In the genomic region with DNA sequence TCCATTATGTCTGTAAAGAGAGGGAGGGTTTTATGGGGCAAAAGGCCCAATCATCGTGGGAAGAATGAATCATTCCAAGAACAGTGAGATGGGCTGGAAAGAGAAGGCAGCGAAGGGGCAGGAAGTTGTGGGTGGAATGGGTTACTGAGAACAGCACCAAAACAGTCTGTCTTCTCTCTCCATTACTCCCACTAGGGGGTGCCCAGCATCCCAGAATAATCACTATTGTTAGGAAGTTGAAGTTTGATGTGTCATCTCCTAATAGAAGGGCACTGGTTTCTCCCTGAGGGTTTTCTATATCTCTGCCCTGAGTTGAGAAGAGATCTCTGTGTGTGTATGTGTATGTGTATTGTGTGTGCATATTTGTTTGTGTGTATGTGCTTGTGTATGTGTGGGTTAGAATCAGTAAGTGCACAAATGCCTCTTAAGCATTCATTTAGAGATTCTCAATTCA, we compare ENCODE assay signal across 7 cellular contexts.
DNase-seq lines count a peak whose midpoint lies in the region; ATAC-seq and TF ChIP-seq lines count a peak whose summit lies in the region.

No MANE protein-coding gene starts in this region.

- 7% methylated on average over 2 of the region's 2 CpGs for WGBS in mammary epithelial cell (ENCODE audit: low coverage, missing lambda C conversion rate)
- WGBS in liver: 36% methylated on average over 2 of the region's 2 CpGs

- no peaks in the 10 kb centered on the region for H4K20me1 ChIP-seq in mammary epithelial cell (ENCODE audit: insufficient read depth, low read length)

- BruUV-seq in mammary epithelial cell (replicated peaks; lab: Mats Ljungman, UMichigan): no TSS peak

- H3K27me3 ChIP-seq in mammary epithelial cell (ENCODE audit: insufficient read depth, low read length) (no peaks in the 10 kb centered on the region), liver (ENCODE audit: control insufficient read depth in 4 of 4, insufficient read depth in 4 of 4, low read length in 3 of 4) (no peaks in the 10 kb centered on the region)

- H3K9me3 ChIP-seq in mammary epithelial cell (replicated peaks; ENCODE audit: insufficient read depth, low read length): no peaks in the 10 kb centered on the region
- no peaks in the 10 kb centered on the region for H3K9me3 ChIP-seq in liver (ENCODE audit: control insufficient read depth in 4 of 4, low read length in 3 of 4)

- peak overlapping the region; percentile 47 for H2AFZ ChIP-seq in mammary epithelial cell (ENCODE audit: low read depth, low read length)

- peak; percentile 79 to 83 for TF ChIP-seq CTCF in mammary epithelial cell (conservative IDR thresholded peaks at IDR 0.05 in 1 of 2, IDR thresholded peaks at IDR 0.05 in 1 of 2; ENCODE audit: extremely low read depth in 1 of 2, insufficient read depth in 1 of 2, low read depth in 1 of 2, low read length in 2 of 2)
- TF ChIP-seq CTCF in liver (IDR thresholded peaks at IDR 0.05; ENCODE audit: low read depth, low read length, missing input control): peak; percentile 62

- no peak overlapping the region for H3K9ac ChIP-seq in mammary epithelial cell (ENCODE audit: insufficient read depth, low read length)
- H3K9ac ChIP-seq in liver (ENCODE audit: low read depth in 1 of 2, low read length in 2 of 2): no peak overlapping the region

- H3K79me2 ChIP-seq in mammary epithelial cell (ENCODE audit: insufficient read depth, low read length): no peaks in the 10 kb centered on the region

- no peak overlapping the region for H3K4me3 ChIP-seq in mammary epithelial cell (replicated peaks in 1 of 3; ENCODE audit: insufficient read depth in 1 of 3, low read depth in 2 of 3, low read length in 3 of 3)
- H3K4me3 ChIP-seq in liver (ENCODE audit: low read depth in 1 of 3, low read length in 3 of 3): no peak overlapping the region

- no peak overlapping the region for H3K4me2 ChIP-seq in mammary epithelial cell (ENCODE audit: insufficient read depth, low read depth, low read length)

- dilution Hi-C loops in mammary epithelial cell (cut with HindIII; ENCODE audit: low sequenced_read_pairs): no loop called here

- peaks cover 11% of the 10 kb centered on the region for H3K4me1 ChIP-seq in mammary epithelial cell (ENCODE audit: insufficient read depth, low read length)
- peaks cover 9 to 50% (median 42%) of the 10 kb centered on the region in 4 donors for H3K4me1 ChIP-seq in liver (ENCODE audit: control insufficient read depth in 4 of 4, insufficient read depth in 4 of 4, low read length in 3 of 4)

- TF ChIP-seq RAD21 in liver (IDR thresholded peaks at IDR 0.05): peak; percentile 86 to 88

- peak overlapping the region; percentile 31 for H3K27ac ChIP-seq in mammary epithelial cell (ENCODE audit: insufficient read depth, low read depth, low read length)
- peak overlapping the region; percentile 58 for H3K27ac ChIP-seq in liver (ENCODE audit: low read depth in 1 of 2, low read length in 2 of 2)

- peak; percentile 94 for ATAC-seq in GM21423 (IDR thresholded peaks at IDR 0.05; ENCODE audit: unreplicated experiment)

- CTCF ChIA-PET in mammary epithelial cell (lab: Charles Lee; ENCODE audit: low non-redundant PET): no interaction called here

- DNase-seq in GM04504 (ENCODE audit: low read depth) (peak; percentile 89), HS-27A (ENCODE audit: low read depth) (peak; percentile 77), SKM-1 (lab: John Stamatoyannopoulos, UW; ENCODE audit: unreplicated experiment) (peak; percentile 58), mammary epithelial cell (peak; percentile 95)
- peak; percentile 13 for DNase-seq in stimulated activated CD8-positive, alpha-beta memory T cell treated with anti-CD3 and anti-CD28 coated beads, Interleukin-15, amount 100 ng/mL, for 24 hours (ENCODE audit: low read depth)

- H3K36me3 ChIP-seq in mammary epithelial cell (ENCODE audit: insufficient read depth, low read length): no peaks in the 10 kb centered on the region
- H3K36me3 ChIP-seq in liver (ENCODE audit: control insufficient read depth in 4 of 4, insufficient read depth in 3 of 4, low read depth in 1 of 4, low read length in 3 of 4): no peaks in the 10 kb centered on the region

- in situ Hi-C loops in mammary epithelial cell (cut with MboI; ENCODE audit: low sequenced_read_pairs in 2 of 2): loop anchor here in 1 of 2 donors (10.0 kb wide), 1 partner anchor 191 kb away; no protein-coding TSS in a partner anchor

- intact Hi-C loops in mammary epithelial cell (cut with micrococcal nuclease): loop anchor here (1.0 to 5.0 kb wide), 4 partner anchors 76 to 217 kb away; partner anchors contain the start of gene MAP4K3

TF ChIP-seq in liver, 16 proteins besides CTCF, POLR2A, EP300 and RAD21:
- peak in 1 of 2 donors; percentile 29 for TF ChIP-seq JUND (IDR thresholded peaks at IDR 0.05)
- TF ChIP-seq FOXA1 (IDR thresholded peaks at IDR 0.05): no peak
- TF ChIP-seq, protein P1, sequence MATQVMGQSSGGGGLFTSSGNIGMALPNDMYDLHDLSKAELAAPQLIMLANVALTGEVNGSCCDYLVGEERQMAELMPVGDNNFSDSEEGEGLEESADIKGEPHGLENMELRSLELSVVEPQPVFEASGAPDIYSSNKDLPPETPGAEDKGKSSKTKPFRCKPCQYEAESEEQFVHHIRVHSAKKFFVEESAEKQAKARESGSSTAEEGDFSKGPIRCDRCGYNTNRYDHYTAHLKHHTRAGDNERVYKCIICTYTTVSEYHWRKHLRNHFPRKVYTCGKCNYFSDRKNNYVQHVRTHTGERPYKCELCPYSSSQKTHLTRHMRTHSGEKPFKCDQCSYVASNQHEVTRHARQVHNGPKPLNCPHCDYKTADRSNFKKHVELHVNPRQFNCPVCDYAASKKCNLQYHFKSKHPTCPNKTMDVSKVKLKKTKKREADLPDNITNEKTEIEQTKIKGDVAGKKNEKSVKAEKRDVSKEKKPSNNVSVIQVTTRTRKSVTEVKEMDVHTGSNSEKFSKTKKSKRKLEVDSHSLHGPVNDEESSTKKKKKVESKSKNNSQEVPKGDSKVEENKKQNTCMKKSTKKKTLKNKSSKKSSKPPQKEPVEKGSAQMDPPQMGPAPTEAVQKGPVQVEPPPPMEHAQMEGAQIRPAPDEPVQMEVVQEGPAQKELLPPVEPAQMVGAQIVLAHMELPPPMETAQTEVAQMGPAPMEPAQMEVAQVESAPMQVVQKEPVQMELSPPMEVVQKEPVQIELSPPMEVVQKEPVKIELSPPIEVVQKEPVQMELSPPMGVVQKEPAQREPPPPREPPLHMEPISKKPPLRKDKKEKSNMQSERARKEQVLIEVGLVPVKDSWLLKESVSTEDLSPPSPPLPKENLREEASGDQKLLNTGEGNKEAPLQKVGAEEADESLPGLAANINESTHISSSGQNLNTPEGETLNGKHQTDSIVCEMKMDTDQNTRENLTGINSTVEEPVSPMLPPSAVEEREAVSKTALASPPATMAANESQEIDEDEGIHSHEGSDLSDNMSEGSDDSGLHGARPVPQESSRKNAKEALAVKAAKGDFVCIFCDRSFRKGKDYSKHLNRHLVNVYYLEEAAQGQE (IDR thresholded peaks at IDR 0.05): no peak
- TF ChIP-seq RXRA (IDR thresholded peaks at IDR 0.05): no peak
TF ChIP-seq in liver: peak in this region for 1.

Comparison
In these comparisons a context has a peak if more than half of its experiments do, and no peak if none do; other contexts are left out.
1. DNase-seq: peak in every context shown above with its lines; median percentile 95 in mammary epithelial cell; 89 in GM04504; 77 in HS-27A; 58 in SKM-1; 13 in stimulated activated CD8-positive, alpha-beta memory T cell treated with anti-CD3 and anti-CD28 coated beads, Interleukin-15, amount 100 ng/mL, for 24 hours.